In genomic region chr3:38136272-38136806, GRCh38 we compare ENCODE assay signal across 1 cellular context.
TF ChIP-seq lines count a peak whose summit lies in the region.

No MANE protein-coding gene starts in this region.

TF ChIP-seq in K562, 482 proteins besides CTCF, POLR2A, EP300 and RAD21 (continued from another document):
- TF ChIP-seq RREB1 (CRISPR knock-in tag; IDR thresholded peaks at IDR 0.05): 0 out of 2 replicates have a peak, but pooled peaks have one; percentile 75
- TF ChIP-seq ZBTB11 (CRISPR knock-in tag; IDR thresholded peaks at IDR 0.05): no peak
- TF ChIP-seq HDAC1 (IDR thresholded peaks at IDR 0.05): 0 out of 4 replicates have a peak, but pooled peaks of 1 of the 2 experiments have one; percentile 12
- TF ChIP-seq ZNF12 (CRISPR knock-in tag; IDR thresholded peaks at IDR 0.05): peak; percentile 69
- peak; percentile 64 for TF ChIP-seq RBBP5 (IDR thresholded peaks at IDR 0.05; ENCODE audit: borderline replicate concordance, insufficient read depth, low read length, poor library complexity, severe bottlenecking)
- peak; percentile 39; the same call in 1 of the 2 replicates for TF ChIP-seq TOE1 (IDR thresholded peaks at IDR 0.05; ENCODE audit: borderline replicate concordance)
- no peak for TF ChIP-seq TOE1 (CRISPR knock-in tag; IDR thresholded peaks at IDR 0.05; ENCODE audit: borderline replicate concordance, low read depth)
- no peak for TF ChIP-seq BHLHE40 (IDR thresholded peaks at IDR 0.05; ENCODE audit: low read length)
- TF ChIP-seq NR1H2 (CRISPR knock-in tag; IDR thresholded peaks at IDR 0.05): peak; percentile 84; the same call in 1 of the 2 replicates
- TF ChIP-seq TEAD1 (CRISPR knock-in tag; IDR thresholded peaks at IDR 0.05): peak in 1 of 2 experiments; percentile 14; a peak in 1 of 4 replicates
- no peak for TF ChIP-seq CHD2 (IDR thresholded peaks at IDR 0.05; ENCODE audit: low read depth, low read length)
- no peak for TF ChIP-seq ID3 (CRISPR knock-in tag; IDR thresholded peaks at IDR 0.05)
- TF ChIP-seq ID3 (tag; IDR thresholded peaks at IDR 0.05): peak; percentile 59; the same call in 1 of the 2 replicates
- 0 out of 2 replicates have a peak, but pooled peaks have one; percentile 34 for TF ChIP-seq HOMEZ (CRISPR knock-in tag; IDR thresholded peaks at IDR 0.05)
- TF ChIP-seq MNT (conservative IDR thresholded peaks at IDR 0.05): 0 out of 4 replicates have a peak, but pooled peaks of 1 of the 2 experiments have one; percentile 2
- peak; percentile 3; the same call in 1 of the 2 replicates for TF ChIP-seq USF1 (CRISPR knock-in tag; IDR thresholded peaks at IDR 0.05)
- peak; percentile 60; the same call in 1 of the 2 replicates for TF ChIP-seq NCOA6 (IDR thresholded peaks at IDR 0.05)
TF ChIP-seq in K562: peak in this region for 22.
